Comparison of ENCODE assay signal across 25 cellular contexts in the genomic region with DNA sequence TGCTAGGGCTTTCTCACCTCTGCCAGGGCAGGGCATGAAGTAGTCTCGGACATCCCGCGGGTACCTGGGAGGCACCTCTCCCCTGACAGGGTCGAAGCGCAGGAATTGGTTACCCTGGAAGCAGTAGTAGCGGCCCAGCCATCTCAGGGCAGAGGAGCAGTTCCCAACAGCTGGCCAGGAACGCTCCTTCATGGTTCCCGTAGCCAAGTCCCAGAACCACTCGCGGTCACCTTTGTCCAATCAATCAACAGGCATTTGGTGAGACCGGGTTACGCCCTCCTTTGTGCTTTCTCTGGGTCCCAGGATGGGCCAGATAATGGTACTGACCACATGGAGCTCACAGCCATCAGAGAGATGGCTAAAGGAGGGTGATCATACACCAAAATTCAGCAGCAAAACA. TPM values are rescaled to one million over a fixed set of nuclear protein-coding genes. Genes with fewer than 3 reads are reported as not detected.
"Had no signal": no experiment of that assay in that cellular context is flagged by ENCODE, and none has a peak within 500 bp of the region (broad histone marks: within the 10 kb centered on the region; RNA-seq: fewer than 3 reads in every experiment).

No MANE protein-coding gene starts in this region.

- H3K27me3 ChIP-seq: body of pancreas, breast epithelium had no signal

- ATAC-seq: body of pancreas, Panc1 had no signal

- H3K36me3 ChIP-seq: breast epithelium, SJCRH30, WERI-Rb-1 had no signal

- H3K4me1 ChIP-seq: breast epithelium had no signal

- H3K27ac ChIP-seq: body of pancreas, breast epithelium, SJCRH30, SK-N-MC, WERI-Rb-1 had no signal

- H3K9me3 ChIP-seq: body of pancreas, breast epithelium, SJCRH30 had no signal

- DNase-seq: activated CD4-positive, alpha-beta T cell treated with anti-CD3 and anti-CD28 coated beads for 1 hour; activated CD4-positive, alpha-beta T cell treated with anti-CD3 and anti-CD28 coated beads, Interleukin-2, amount 50 U/mL, for 4 hours; activated CD4-positive, CD25-positive, alpha-beta regulatory T cell; activated CD8-positive, alpha-beta T cell treated with anti-CD3 and anti-CD28 coated beads for 36 hours; activated gamma-delta T cell; activated naive CD4-positive, alpha-beta T cell treated with Interleukin-2 at 50 U/mL for 16 hours; activated naive CD8-positive, alpha-beta T cell treated with anti-CD3 and anti-CD28 coated beads, Interleukin-2, amount 10 ng/mL, durations not matched to agents 7 days and 5 days; activated T-cell treated with anti-CD3 and anti-CD28 coated beads, Interleukin-2, amount 50 U/mL, for 24 hours; amygdala; NCI-H1105; NCI-H1417 treated with DMSO at 0.1 percent for 48 hours; NCI-H1930; NCI-H510A; NCI-H526; NCI-H748 treated with DMSO at 0.1 percent for 48 hours; SHP77; SJCRH30; T1000; WERI-Rb-1 had no signal

- H3K4me3 ChIP-seq: body of pancreas, breast epithelium, SJCRH30, SK-N-MC had no signal

RNA-seq across cellular contexts. Expression of a gene that starts 3.4 kb away (rescaled TPM):
- total RNA-seq: activated CD4-positive, alpha-beta T cell treated with anti-CD3 and anti-CD28 coated beads, Interleukin-2, amount 10 ng/mL, durations not matched to agents 24 days and 14 days; activated CD8-positive, alpha-beta memory T cell treated with anti-CD3 and anti-CD28 coated beads for 36 hours; activated CD8-positive, alpha-beta T cell treated with anti-CD3 and anti-CD28 coated beads for 36 hours; SJCRH30 had no signal
